In genomic region chr17:76686538-76687277, GRCh38 we compare ENCODE assay signal across 1 cellular context.
TF ChIP-seq lines count a peak whose summit lies in the region.

No MANE protein-coding gene starts in this region.

TF ChIP-seq in IMR-90, 13 proteins besides CTCF, POLR2A, EP300 and RAD21:
- TF ChIP-seq NFE2L2 (IDR thresholded peaks at IDR 0.05; ENCODE audit: low read depth, low read length) (no peak), FOS (IDR thresholded peaks at IDR 0.05; ENCODE audit: low read depth, low read length) (no peak), SMC3 (IDR thresholded peaks at IDR 0.05; ENCODE audit: low read depth, low read length) (no peak), MXI1 (IDR thresholded peaks at IDR 0.05; ENCODE audit: borderline replicate concordance, low read depth, low read length) (no peak), USF2 (IDR thresholded peaks at IDR 0.05; ENCODE audit: low read depth, low read length) (no peak), BHLHE40 (IDR thresholded peaks at IDR 0.05; ENCODE audit: low read depth, low read length) (no peak), MAFK (IDR thresholded peaks at IDR 0.05; ENCODE audit: low read depth, low read length) (no peak), MAZ (IDR thresholded peaks at IDR 0.05; ENCODE audit: borderline replicate concordance, low read depth, low read length) (no peak)
TF ChIP-seq in IMR-90: peak in this region for 0.
